Comparison of ENCODE assay signal across 37 cellular contexts in genomic region chr22:43401661-43402060, GRCh38. TPM values are rescaled to one million over a fixed set of nuclear protein-coding genes. Genes with fewer than 3 reads are reported as not detected.
"Had no signal": no experiment of that assay in that cellular context is flagged by ENCODE, and none has a peak within 500 bp of the region (broad histone marks: within the 10 kb centered on the region; RNA-seq: fewer than 3 reads in every experiment).

No MANE protein-coding gene starts in this region.

- H3K4me1 ChIP-seq: adrenal gland, ascending aorta, breast epithelium, esophagus muscularis mucosa, foreskin keratinocyte, gastrocnemius medialis, heart left ventricle had no signal

- H3K27ac ChIP-seq: adrenal gland, ascending aorta, breast epithelium, cardiac muscle cell, coronary artery, esophagus muscularis mucosa, foreskin keratinocyte, gastrocnemius medialis, heart left ventricle, WERI-Rb-1 had no signal

- ATAC-seq: activated CD4-positive, alpha-beta T cell treated with anti-CD3 and anti-CD28 coated beads for 36 hours; activated CD8-positive, alpha-beta memory T cell treated with anti-CD3 and anti-CD28 coated beads, Interleukin-2, amount 10 ng/mL, durations not matched to agents 7 days and 5 days; activated CD8-positive, alpha-beta T cell treated with anti-CD3 and anti-CD28 coated beads, Interleukin-2, amount 10 ng/mL, durations not matched to agents 7 days and 5 days; activated naive CD8-positive, alpha-beta T cell treated with anti-CD3 and anti-CD28 coated beads, Interleukin-2, amount 50 U/mL, for 24 hours; effector memory CD8-positive, alpha-beta T cell; foreskin keratinocyte; gastrocnemius medialis; heart left ventricle; T-helper 17 cell had no signal

- DNase-seq: activated CD4-positive, alpha-beta memory T cell treated with anti-CD3 and anti-CD28 coated beads for 36 hours; activated CD4-positive, alpha-beta T cell treated with anti-CD3 and anti-CD28 coated beads for 36 hours; activated CD4-positive, alpha-beta T cell treated with anti-CD3 and anti-CD28 coated beads, Interleukin-2, amount 10 ng/mL, durations not matched to agents 24 days and 14 days; activated CD4-positive, CD25-positive, alpha-beta regulatory T cell; activated CD4-positive, CD25-positive, alpha-beta regulatory T cell treated with anti-CD3 and anti-CD28 coated beads, Interleukin-2, amount 50 U/mL, for 72 hours; activated CD8-positive, alpha-beta memory T cell treated with anti-CD3 and anti-CD28 coated beads, Interleukin-2, amount 10 ng/mL, durations not matched to agents 7 days and 5 days; activated CD8-positive, alpha-beta memory T cell treated with anti-CD3 and anti-CD28 coated beads, Interleukin-2, amount 50 U/mL, for 4 hours; activated CD8-positive, alpha-beta T cell treated with anti-CD3 and anti-CD28 coated beads, Interleukin-2, amount 10 ng/mL, durations not matched to agents 7 days and 5 days; activated effector memory CD4-positive, alpha-beta T cell treated with anti-CD3 and anti-CD28 coated beads, Interleukin-2, amount 50 U/mL, for 16 hours; activated naive CD4-positive, alpha-beta T cell treated with anti-CD3 and anti-CD28 coated beads for 36 hours; activated naive CD8-positive, alpha-beta T cell treated with anti-CD3 and anti-CD28 coated beads for 36 hours; activated naive CD8-positive, alpha-beta T cell treated with anti-CD3 and anti-CD28 coated beads, Interleukin-2, amount 50 U/mL, for 24 hours; activated T-cell treated with anti-CD3 and anti-CD28 coated beads, Interleukin-2, amount 50 U/mL, for 1 hour; activated T-cell treated with anti-CD3 and anti-CD28 coated beads, Interleukin-2, amount 50 U/mL, for 48 hours; adrenal gland; amygdala; central memory CD4-positive, alpha-beta T cell; cerebellar nuclear complex; effector CD4-positive, alpha-beta T cell; effector memory CD8-positive, alpha-beta T cell; erythroblast; gastrocnemius medialis; glutamatergic neuron; T-helper 1 cell; T-helper 17 cell; T1000; WERI-Rb-1 had no signal

- H3K4me3 ChIP-seq: adrenal gland, ascending aorta, breast epithelium, cardiac muscle cell, coronary artery, esophagus muscularis mucosa, gastrocnemius medialis, heart left ventricle had no signal

- H3K36me3 ChIP-seq: adrenal gland, ascending aorta, breast epithelium, cardiac muscle cell, esophagus muscularis mucosa, gastrocnemius medialis, heart left ventricle, WERI-Rb-1 had no signal

- H3K9me3 ChIP-seq: adrenal gland, ascending aorta, breast epithelium, gastrocnemius medialis, heart left ventricle had no signal

- H3K27me3 ChIP-seq: ascending aorta had no signal

RNA-seq across cellular contexts. Expression of gene MPPED1, which starts 10.2 kb away (rescaled TPM):
- total RNA-seq: activated CD4-positive, alpha-beta memory T cell treated with anti-CD3 and anti-CD28 coated beads for 36 hours; activated CD4-positive, alpha-beta T cell treated with anti-CD3 and anti-CD28 coated beads for 36 hours; activated CD4-positive, alpha-beta T cell treated with anti-CD3 and anti-CD28 coated beads, Interleukin-2, amount 10 ng/mL, durations not matched to agents 24 days and 14 days; activated CD8-positive, alpha-beta memory T cell treated with anti-CD3 and anti-CD28 coated beads for 36 hours; activated CD8-positive, alpha-beta memory T cell treated with anti-CD3 and anti-CD28 coated beads, Interleukin-2, amount 10 ng/mL, durations not matched to agents 7 days and 5 days; activated CD8-positive, alpha-beta T cell treated with anti-CD3 and anti-CD28 coated beads, Interleukin-2, amount 10 ng/mL, durations not matched to agents 7 days and 5 days; activated naive CD4-positive, alpha-beta T cell treated with anti-CD3 and anti-CD28 coated beads for 36 hours; activated naive CD8-positive, alpha-beta T cell treated with anti-CD3 and anti-CD28 coated beads for 36 hours; activated T-helper 1 cell treated with anti-CD3 and anti-CD28 coated beads, Interleukin-12 subunit alpha, Interleukin-12 subunit beta, Interleukin-2, Interleukin-4 antibody, amounts not matched to agents 30 ng/mL and 10 ng/mL and 1 ng/mL, durations not matched to agents 14 hours and 24 hours and 36 hours; activated T-helper 2 cell treated with anti-CD3 and anti-CD28 coated beads, Interferon-gamma antibody, Interleukin-2, Interleukin-4, amounts not matched to agents 10 μg/mL and 5 μg/mL and 100 μg/mL, durations not matched to agents 14 hours and 24 hours and 36 hours; ascending aorta; esophagus muscularis mucosa; foreskin keratinocyte; gastrocnemius medialis; T-helper 17 cell had no signal
- polyA plus RNA-seq: cardiac muscle cell, foreskin keratinocyte, heart left ventricle had no signal

RNA-seq across cellular contexts. Expression of gene SCUBE1, which starts 58.5 kb away (rescaled TPM):
- total RNA-seq: activated CD4-positive, alpha-beta memory T cell treated with anti-CD3 and anti-CD28 coated beads for 36 hours; activated CD4-positive, alpha-beta T cell treated with anti-CD3 and anti-CD28 coated beads for 36 hours; activated CD4-positive, alpha-beta T cell treated with anti-CD3 and anti-CD28 coated beads, Interleukin-2, amount 10 ng/mL, durations not matched to agents 24 days and 14 days; activated naive CD4-positive, alpha-beta T cell treated with anti-CD3 and anti-CD28 coated beads for 36 hours; activated T-helper 1 cell treated with anti-CD3 and anti-CD28 coated beads, Interleukin-12 subunit alpha, Interleukin-12 subunit beta, Interleukin-2, Interleukin-4 antibody, amounts not matched to agents 30 ng/mL and 10 ng/mL and 1 ng/mL, durations not matched to agents 14 hours and 24 hours and 36 hours; activated T-helper 2 cell treated with anti-CD3 and anti-CD28 coated beads, Interferon-gamma antibody, Interleukin-2, Interleukin-4, amounts not matched to agents 10 μg/mL and 5 μg/mL and 100 μg/mL, durations not matched to agents 14 hours and 24 hours and 36 hours; foreskin keratinocyte; T-helper 17 cell had no signal
- polyA plus RNA-seq: foreskin keratinocyte had no signal
